ENCODE assay signal across 15 cellular contexts in genomic region chr3:133426721-133427120, GRCh38. TPM values are rescaled to one million over a fixed set of nuclear protein-coding genes. Genes with fewer than 3 reads are reported as not detected.
DNase-seq lines count a peak whose midpoint lies in the region; ATAC-seq and TF ChIP-seq lines count a peak whose summit lies in the region.
"Had no signal": no experiment of that assay in that cellular context is flagged by ENCODE, and none has a peak within 500 bp of the region (broad histone marks: within the 10 kb centered on the region; RNA-seq: fewer than 3 reads in every experiment).

No MANE protein-coding gene starts in this region.

- peaks cover 6% of the 10 kb centered on the region for H3K4me1 Mint-ChIP-seq in activated CD4-positive, alpha-beta T cell treated with anti-CD3 and anti-CD28 coated beads for 36 hours
- H3K4me1 Mint-ChIP-seq: activated naive CD4-positive, alpha-beta T cell treated with anti-CD3 and anti-CD28 coated beads, Interleukin-2, amount 50 U/mL, for 24 hours had no signal

- DNase-seq in activated CD4-positive, alpha-beta T cell treated with anti-CD3 and anti-CD28 coated beads for 36 hours = no peak
- no peak for DNase-seq in activated CD4-positive, alpha-beta T cell treated with anti-CD3 and anti-CD28 coated beads, Interleukin-2, amount 50 U/mL, for 1 hour
- DNase-seq in LHCN-M2 (ENCODE audit: low read depth) = peak; percentile 39
- DNase-seq in choroid plexus epithelial cell (ENCODE audit: low read depth) = peak; percentile 25
- peak; percentile 79 for DNase-seq in retinal pigment epithelial cell (ENCODE audit: low read depth)
- no peak for DNase-seq in NCI-H146 (lab: John Stamatoyannopoulos, UW)
- DNase-seq in RPMI8226 = no peak
- no peak for DNase-seq in Karpas-422
- DNase-seq: NCI-H187 treated with DMSO at 0.1 percent for 48 hours, NCI-H748 treated with DMSO at 0.1 percent for 48 hours, SHP77, sigmoid colon had no signal

- no peaks in the 10 kb centered on the region for H3K36me3 Mint-ChIP-seq in activated CD4-positive, alpha-beta T cell treated with anti-CD3 and anti-CD28 coated beads for 36 hours (ENCODE audit: low read depth)
- H3K36me3 Mint-ChIP-seq: activated naive CD4-positive, alpha-beta T cell treated with anti-CD3 and anti-CD28 coated beads, Interleukin-2, amount 50 U/mL, for 24 hours had no signal

- no peaks in the 10 kb centered on the region for H3K79me2 ChIP-seq in Karpas-422 (ENCODE audit: low read length)

- no peak for TF ChIP-seq CTCF in choroid plexus epithelial cell (conservative IDR thresholded peaks at IDR 0.05; ENCODE audit: low read depth, low read length)
- TF ChIP-seq CTCF in retinal pigment epithelial cell (conservative IDR thresholded peaks at IDR 0.05; ENCODE audit: low read depth, low read length) = no peak

- no peak overlapping the region for H3K27ac Mint-ChIP-seq in activated CD4-positive, alpha-beta T cell treated with anti-CD3 and anti-CD28 coated beads for 36 hours
- H3K27ac Mint-ChIP-seq: activated naive CD4-positive, alpha-beta T cell treated with anti-CD3 and anti-CD28 coated beads, Interleukin-2, amount 50 U/mL, for 24 hours had no signal

- POLR2A ChIA-PET in activated CD4-positive, alpha-beta T cell treated with anti-CD3 and anti-CD28 coated beads for 36 hours (lab: Charles Lee) = no interaction called here

- no peaks in the 10 kb centered on the region for H3K9me3 Mint-ChIP-seq in activated CD4-positive, alpha-beta T cell treated with anti-CD3 and anti-CD28 coated beads for 36 hours (ENCODE audit: low read depth)
- H3K9me3 Mint-ChIP-seq: activated naive CD4-positive, alpha-beta T cell treated with anti-CD3 and anti-CD28 coated beads, Interleukin-2, amount 50 U/mL, for 24 hours had no signal

- H3K4me3 Mint-ChIP-seq in activated CD4-positive, alpha-beta T cell treated with anti-CD3 and anti-CD28 coated beads for 36 hours = no peak overlapping the region
- H3K4me3 Mint-ChIP-seq: activated naive CD4-positive, alpha-beta T cell treated with anti-CD3 and anti-CD28 coated beads, Interleukin-2, amount 50 U/mL, for 24 hours had no signal

- H3K4me3 ChIP-seq in choroid plexus epithelial cell (ENCODE audit: low read depth, low read length) (no peak overlapping the region), retinal pigment epithelial cell (ENCODE audit: low read length) (no peak overlapping the region), Karpas-422 (ENCODE audit: low read length) (no peak overlapping the region)
- H3K4me3 ChIP-seq: K562, sigmoid colon had no signal

- no peaks in the 10 kb centered on the region for H4K20me1 ChIP-seq in Karpas-422 (ENCODE audit: insufficient read depth, low read depth, low read length)

- H3K36me3 ChIP-seq in Karpas-422 (ENCODE audit: insufficient read depth, low read length) = no peaks in the 10 kb centered on the region
- H3K36me3 ChIP-seq: sigmoid colon had no signal

- H3K9me3 ChIP-seq in Karpas-422 (ENCODE audit: low read length) = no peaks in the 10 kb centered on the region
- H3K9me3 ChIP-seq: sigmoid colon had no signal

- H3K4me2 ChIP-seq in Karpas-422 (ENCODE audit: low read depth, low read length, poor library complexity, severe bottlenecking) = no peak overlapping the region

- H3K4me1 ChIP-seq in Karpas-422 (ENCODE audit: low read length) = peaks cover 29% of the 10 kb centered on the region

- intact Hi-C loops in activated CD4-positive, alpha-beta T cell treated with anti-CD3 and anti-CD28 coated beads for 36 hours (cut with DNase I, micrococcal nuclease) = no loop called here

- CTCF ChIA-PET in activated CD4-positive, alpha-beta T cell treated with anti-CD3 and anti-CD28 coated beads for 36 hours (lab: Charles Lee) = interaction anchor here (0.6 to 1.3 kb wide), 4 partner anchors 69 to 1066 kb away, joined by 3 to 5 read pairs (median 4); partner anchors contain the start of gene CDV3

- no peak overlapping the region for H3K27ac ChIP-seq in Karpas-422 (ENCODE audit: low read length)
- H3K27ac ChIP-seq: sigmoid colon had no signal

- peak; percentile 68 for ATAC-seq in activated CD4-positive, alpha-beta T cell treated with anti-CD3 and anti-CD28 coated beads for 36 hours
- ATAC-seq: K562 had no signal

- H2AFZ ChIP-seq in Karpas-422 (ENCODE audit: low read length) = no peak overlapping the region

- H3K9me2 ChIP-seq in Karpas-422 (replicated peaks; ENCODE audit: insufficient read depth, low read length) = no peaks in the 10 kb centered on the region

- no peak overlapping the region for H3K9ac ChIP-seq in Karpas-422 (ENCODE audit: low read length)

- H3K27me3 Mint-ChIP-seq in activated CD4-positive, alpha-beta T cell treated with anti-CD3 and anti-CD28 coated beads for 36 hours = no peaks in the 10 kb centered on the region

- H3K27me3 ChIP-seq in Karpas-422 (ENCODE audit: low read length) = no peaks in the 10 kb centered on the region

RNA-seq across cellular contexts. Expression of gene BFSP2, which starts 26.9 kb away (rescaled TPM):
- total RNA-seq in activated CD4-positive, alpha-beta T cell treated with anti-CD3 and anti-CD28 coated beads for 36 hours = under 1 TPM in 1 of 2 experiments, not detected in 1; 0.21 TPM
- not detected in 2 replicates for total RNA-seq in LHCN-M2 (2014; rRNA removed)
- polyA plus RNA-seq in LHCN-M2 (2012) = not detected
- 33.1 and 44.7 TPM in 2 replicates for total RNA-seq in Karpas-422 (2014; rRNA removed; shearing (Covaris generic); ENCODE audit: low replicate concordance)
- total RNA-seq: K562, sigmoid colon, subcutaneous adipose tissue had no signal
- polyA plus RNA-seq: K562 had no signal

Comparison
In these comparisons a context has a peak if more than half of its experiments do, and no peak if none do; other contexts are left out.
1. DNase-seq: peak in LHCN-M2 (single experiment), choroid plexus epithelial cell (single experiment) and retinal pigment epithelial cell (single experiment); none in activated CD4-positive, alpha-beta T cell treated with anti-CD3 and anti-CD28 coated beads for 36 hours (single experiment), activated CD4-positive, alpha-beta T cell treated with anti-CD3 and anti-CD28 coated beads, Interleukin-2, amount 50 U/mL, for 1 hour (single experiment), NCI-H146 (single experiment), RPMI8226 (single experiment) and Karpas-422 (single experiment).
2. RNA of gene BFSP2, which starts 26.9 kb away (total RNA-seq): 33.1 to 44.7 TPM in Karpas-422; 0.21 TPM in activated CD4-positive, alpha-beta T cell treated with anti-CD3 and anti-CD28 coated beads for 36 hours and not detected in LHCN-M2; every median in the first group is over 10 times any median in the second.